ENCODE assay signal across 27 cellular contexts in the genomic region with DNA sequence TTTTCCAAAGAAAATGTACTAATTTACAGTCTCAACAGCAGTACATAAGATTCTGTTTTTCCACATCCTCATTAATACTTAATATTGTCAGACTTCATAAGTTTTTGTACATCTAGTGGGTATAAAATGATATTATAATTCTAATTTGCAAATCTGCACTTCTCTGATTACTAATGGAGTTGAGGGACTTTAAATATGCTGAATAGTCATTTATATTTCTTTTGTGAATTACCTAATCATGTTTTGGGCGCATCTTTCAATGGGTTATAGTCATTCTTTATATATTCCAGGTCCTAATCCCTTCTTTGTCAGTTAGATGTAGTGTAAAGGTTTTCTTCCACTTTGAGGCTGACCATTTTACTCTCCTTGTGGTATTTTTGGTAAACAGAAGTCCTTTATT.
"Had no signal": no experiment of that assay in that cellular context is flagged by ENCODE, and none has a peak within 500 bp of the region (broad histone marks: within the 10 kb centered on the region; RNA-seq: fewer than 3 reads in every experiment).

No MANE protein-coding gene starts in this region.

- H3K27ac Mint-ChIP-seq: immature natural killer cell; naive thymus-derived CD8-positive, alpha-beta T cell; nephron; stimulated activated naive B cell treated with anti-CD40 and anti-IgM and Interleukin-4, amounts not matched to agents 10 μg/mL and 1 μg/mL and 100 μg/mL, for 72 hours had no signal

- H3K4me3 Mint-ChIP-seq: immature natural killer cell; naive thymus-derived CD8-positive, alpha-beta T cell; nephron; neural crest cell; stimulated activated naive B cell treated with anti-CD40 and anti-IgM and Interleukin-4, amounts not matched to agents 10 μg/mL and 1 μg/mL and 100 μg/mL, for 72 hours had no signal

- H2AFZ ChIP-seq: parathyroid adenoma had no signal

- H3K9me3 ChIP-seq: lower lobe of right lung, neutrophil, psoas muscle, stomach, testis, thyroid gland, transverse colon, upper lobe of right lung had no signal

- H3K4me1 ChIP-seq: parathyroid adenoma, psoas muscle, stomach, testis, transverse colon had no signal

- H3K36me3 Mint-ChIP-seq: immature natural killer cell; naive thymus-derived CD8-positive, alpha-beta T cell; stimulated activated naive B cell treated with anti-CD40 and anti-IgM and Interleukin-4, amounts not matched to agents 10 μg/mL and 1 μg/mL and 100 μg/mL, for 72 hours had no signal

- ATAC-seq: left lobe of liver; lower lobe of right lung; naive thymus-derived CD8-positive, alpha-beta T cell; psoas muscle; sciatic nerve; stimulated activated naive B cell treated with anti-CD40 and anti-IgM and Interleukin-4, amounts not matched to agents 10 μg/mL and 1 μg/mL and 100 μg/mL, for 72 hours; stimulated activated naive CD8-positive, alpha-beta T cell treated with anti-CD3 and anti-CD28 coated beads, Interleukin-15, Interleukin-2, amounts not matched to agents 100 U/mL and 50 U/mL, for 24 hours; upper lobe of right lung had no signal

- H3K9me3 Mint-ChIP-seq: immature natural killer cell; nephron; neural crest cell; stimulated activated naive B cell treated with anti-CD40 and anti-IgM and Interleukin-4, amounts not matched to agents 10 μg/mL and 1 μg/mL and 100 μg/mL, for 72 hours had no signal

- H3K4me1 Mint-ChIP-seq: immature natural killer cell; naive thymus-derived CD8-positive, alpha-beta T cell; nephron; stimulated activated naive B cell treated with anti-CD40 and anti-IgM and Interleukin-4, amounts not matched to agents 10 μg/mL and 1 μg/mL and 100 μg/mL, for 72 hours had no signal

- H3K27me3 ChIP-seq: neutrophil, stomach, testis, thyroid gland, transverse colon, upper lobe of right lung had no signal

- H3K36me3 ChIP-seq: lower lobe of right lung, neutrophil, stomach, thyroid gland, transverse colon, upper lobe of right lung had no signal

- H3K4me3 ChIP-seq: lower lobe of right lung, psoas muscle, skin epidermis, stomach, testis, thyroid gland, transverse colon, upper lobe of right lung had no signal

- H3K27ac ChIP-seq: lower lobe of right lung, neutrophil, parathyroid adenoma, psoas muscle, stomach, testis, thyroid gland, transverse colon, upper lobe of right lung had no signal

- H3K9ac ChIP-seq: parathyroid adenoma had no signal

- DNase-seq: hypothalamus; immature natural killer cell; islet precursor cell; lower lobe of right lung; mammary epithelial cell; mesenchymal stem cell; naive thymus-derived CD8-positive, alpha-beta T cell; occipital lobe; psoas muscle; stimulated activated CD4-positive, alpha-beta T cell treated with anti-CD3 and anti-CD28 coated beads, Interleukin-12 subunit alpha, Interleukin-12 subunit beta, amount 100 ng/mL, for 4 hours; stimulated activated CD4-positive, alpha-beta T cell treated with anti-CD3 and anti-CD28 coated beads, Interleukin-15, amount 100 ng/mL, for 24 hours; stimulated activated CD4-positive, alpha-beta T cell treated with anti-CD3 and anti-CD28 coated beads, Interleukin-2, amount 100 ng/mL, for 24 hours; stimulated activated CD4-positive, alpha-beta T cell treated with anti-CD3 and anti-CD28 coated beads, Interleukin-4, amount 100 ng/mL, for 1 hour; stimulated activated naive B cell treated with anti-CD40 and anti-IgM and Interleukin-4, amounts not matched to agents 10 μg/mL and 1 μg/mL and 100 μg/mL, for 72 hours; stimulated activated naive CD8-positive, alpha-beta T cell treated with anti-CD3 and anti-CD28 coated beads, Interleukin-15, Interleukin-2, amounts not matched to agents 100 U/mL and 50 U/mL, for 24 hours; stomach; testis; thyroid gland; transverse colon; upper lobe of right lung had no signal
